ENCODE assay signal across 15 cellular contexts in genomic region chr3:197364410-197365071, GRCh38.
DNase-seq lines count a peak whose midpoint lies in the region; ATAC-seq and TF ChIP-seq lines count a peak whose summit lies in the region.
"Had no signal": no experiment of that assay in that cellular context is flagged by ENCODE, and none has a peak within 500 bp of the region (broad histone marks: within the 10 kb centered on the region; RNA-seq: fewer than 3 reads in every experiment).

No MANE protein-coding gene starts in this region.

- peaks cover 8% of the 10 kb centered on the region for H3K9me3 Mint-ChIP-seq in glutamatergic neuron (ENCODE audit: unreplicated experiment)

- no peaks in the 10 kb centered on the region for H3K9me3 ChIP-seq in upper lobe of right lung
- H3K9me3 ChIP-seq in transverse colon, result peaks cover 3 to 7% of the 10 kb centered on the region in 2 donors
- H3K9me3 ChIP-seq: vagina had no signal

- H3K4me1 ChIP-seq in foreskin keratinocyte (peaks cover 28% of the 10 kb centered on the region), upper lobe of right lung (peaks cover 10% of the 10 kb centered on the region), transverse colon (peaks cover 0 to 11% (median 3%) of the 10 kb centered on the region in 4 donors)

- WGBS in transverse colon (ENCODE audit: low coverage in 1 of 2), 2 donors, result 76 to 85% methylated on average over 3 to 9 of the region's 9 CpGs

- peak; percentile 71 for ATAC-seq in left ventricle myocardium superior
- ATAC-seq in foreskin keratinocyte, result peak; percentile 9
- no peak for ATAC-seq in upper lobe of right lung
- ATAC-seq in GM19467 (IDR thresholded peaks at IDR 0.05; ENCODE audit: unreplicated experiment), result no peak
- ATAC-seq: activated T-helper 17 cell treated with anti-CD3 and anti-CD28 coated beads, Interleukin-2, amount 50 U/mL, for 72 hours had no signal

- no peak for TF ChIP-seq EP300 in transverse colon (IDR thresholded peaks at IDR 0.05; ENCODE audit: low read depth)

- intact Hi-C loops in left ventricle myocardium superior (cut with micrococcal nuclease) (no loop called here), cardiac septum (cut with DNase I) (no loop called here), upper lobe of right lung (cut with DNase I) (no loop called here), transverse colon (cut with DNase I; ENCODE audit: low total_unique reads) (no loop called here)

- H3K27me3 ChIP-seq in foreskin keratinocyte (no peaks in the 10 kb centered on the region), upper lobe of right lung (no peaks in the 10 kb centered on the region), transverse colon (no peaks in the 10 kb centered on the region)
- H3K27me3 ChIP-seq: vagina had no signal

- H3K4me3 Mint-ChIP-seq in glutamatergic neuron (ENCODE audit: unreplicated experiment), result no peak overlapping the region
- H3K4me3 Mint-ChIP-seq: activated CD4-positive, alpha-beta memory T cell treated with anti-CD3 and anti-CD28 coated beads for 36 hours; activated T-helper 17 cell treated with anti-CD3 and anti-CD28 coated beads, Interleukin-2, amount 50 U/mL, for 72 hours had no signal

- peaks cover 23% of the 10 kb centered on the region for H3K36me3 Mint-ChIP-seq in glutamatergic neuron (ENCODE audit: unreplicated experiment)

- TF ChIP-seq CTCF in foreskin keratinocyte (conservative IDR thresholded peaks at IDR 0.05) (no peak), upper lobe of right lung (IDR thresholded peaks at IDR 0.05) (no peak), transverse colon (IDR thresholded peaks at IDR 0.05) (no peak), glutamatergic neuron (IDR thresholded peaks at IDR 0.05; ENCODE audit: partially characterized antibody, unreplicated experiment) (no peak)

- H3K4me1 Mint-ChIP-seq in glutamatergic neuron (ENCODE audit: low read depth, unreplicated experiment), result peaks cover 11% of the 10 kb centered on the region
- H3K4me1 Mint-ChIP-seq: activated T-helper 17 cell treated with anti-CD3 and anti-CD28 coated beads, Interleukin-2, amount 50 U/mL, for 72 hours had no signal

- H3K36me3 ChIP-seq in upper lobe of right lung (no peaks in the 10 kb centered on the region), transverse colon (no peaks in the 10 kb centered on the region)
- H3K36me3 ChIP-seq: vagina had no signal

- no peak overlapping the region for H3K4me3 ChIP-seq in upper lobe of right lung
- no peak overlapping the region for H3K4me3 ChIP-seq in transverse colon
- H3K4me3 ChIP-seq: vagina had no signal

- H3K27ac Mint-ChIP-seq in glutamatergic neuron (ENCODE audit: unreplicated experiment), result no peak overlapping the region
- H3K27ac Mint-ChIP-seq: activated CD4-positive, alpha-beta memory T cell treated with anti-CD3 and anti-CD28 coated beads for 36 hours; activated T-helper 17 cell treated with anti-CD3 and anti-CD28 coated beads, Interleukin-2, amount 50 U/mL, for 72 hours had no signal

- DNase-seq in left ventricle myocardium superior (peak; percentile 55), cardiac septum (ENCODE audit: low spot score) (no peak), NCI-H69 (lab: John Stamatoyannopoulos, UW) (peak; percentile 32), foreskin keratinocyte (peak; percentile 34 to 65), upper lobe of right lung (peak; percentile 7), transverse colon (no peak), glutamatergic neuron (no peak)
- DNase-seq: activated CD4-positive, alpha-beta memory T cell treated with anti-CD3 and anti-CD28 coated beads for 36 hours; effector CD8-positive, alpha-beta T cell; KG1; NCI-H2227 treated with DMSO at 0.1 percent for 48 hours; T-helper 9 cell had no signal

- in situ Hi-C loops in transverse colon (cut with MboI; ENCODE audit: low pct_ligation_motif_present in 1 of 4, low pct_unique_long_range_greater_than_20kb in 1 of 4, low sequenced_read_pairs in 3 of 4), result no loop called here

- no peak for TF ChIP-seq POLR2A in transverse colon (IDR thresholded peaks at IDR 0.05)

- H3K27me3 Mint-ChIP-seq in glutamatergic neuron (ENCODE audit: unreplicated experiment), result peaks cover 7% of the 10 kb centered on the region

- H3K27ac ChIP-seq in foreskin keratinocyte, result peak overlapping the region; percentile 7
- no peak overlapping the region for H3K27ac ChIP-seq in upper lobe of right lung
- H3K27ac ChIP-seq in transverse colon, result no peak overlapping the region
- H3K27ac ChIP-seq: vagina had no signal

Comparison
In these comparisons a context has a peak if more than half of its experiments do, and no peak if none do; other contexts are left out.
1. DNase-seq: peak in left ventricle myocardium superior (single experiment), NCI-H69 (single experiment), foreskin keratinocyte (2 of 2) and upper lobe of right lung (single experiment); none in cardiac septum (single experiment), transverse colon (single experiment) and glutamatergic neuron (single experiment).
2. ATAC-seq: peak in left ventricle myocardium superior (single experiment) and foreskin keratinocyte (single experiment); none in upper lobe of right lung (single experiment) and GM19467 (single experiment).